Comparison of ENCODE assay signal across 1 cellular context in genomic region chr5:154478224-154478565, GRCh38.
TF ChIP-seq lines count a peak whose summit lies in the region.

Gene HAND1 (minus strand): TSS chr5:154478227. CDS start chr5:154478008, 219 bp downstream.

TF ChIP-seq in SK-N-SH, 30 proteins besides CTCF, POLR2A, EP300 and RAD21 (continued from another document):
- TF ChIP-seq TAF1 (IDR thresholded peaks at IDR 0.05; ENCODE audit: borderline replicate concordance, low read depth, low read length) = no peak
- TF ChIP-seq RCOR1 (IDR thresholded peaks at IDR 0.05; ENCODE audit: low read length) = no peak
